Comparison of ENCODE assay signal across 9 cellular contexts in the genomic region with DNA sequence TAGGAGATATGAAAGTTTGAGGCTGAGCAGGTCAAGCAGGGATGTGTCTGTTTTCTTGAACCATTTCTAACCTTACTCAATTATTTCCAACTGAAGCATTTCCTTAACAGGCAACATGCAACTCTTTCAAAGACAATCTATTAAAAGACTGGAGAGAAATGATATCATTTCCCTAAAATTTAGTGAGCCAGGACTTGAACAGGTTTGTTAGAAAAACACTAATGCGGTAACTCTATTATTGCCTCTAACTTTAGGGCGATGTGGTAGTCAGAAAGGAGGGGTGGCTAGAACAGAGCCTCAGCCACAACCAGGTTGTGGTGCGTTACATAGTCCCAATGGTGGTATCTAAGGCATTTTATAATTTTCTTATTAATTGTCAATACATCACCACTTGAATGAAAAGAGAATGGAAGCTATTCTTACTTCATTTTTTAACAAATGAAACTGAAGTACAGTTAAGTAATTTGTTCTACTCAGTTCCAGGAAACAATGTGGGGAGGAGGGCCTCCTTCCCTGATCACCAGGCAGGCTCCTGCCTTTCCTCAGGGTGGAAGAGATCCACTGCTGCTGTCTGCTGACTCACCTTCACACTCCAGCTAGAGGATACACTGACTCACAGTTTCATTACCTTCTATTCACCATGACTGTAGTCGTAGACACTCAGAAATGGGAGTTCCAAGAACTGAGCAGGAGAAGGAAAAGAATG. TPM values are rescaled to one million over a fixed set of nuclear protein-coding genes. Genes with fewer than 3 reads are reported as not detected.
DNase-seq lines count a peak whose midpoint lies in the region; ATAC-seq, FAIRE-seq and TF ChIP-seq lines count a peak whose summit lies in the region.
"Had no signal": no experiment of that assay in that cellular context is flagged by ENCODE, and none has a peak within 500 bp of the region (broad histone marks: within the 10 kb centered on the region; RNA-seq: fewer than 3 reads in every experiment).

No MANE protein-coding gene starts in this region.

- peak in 1 of 2 donors; percentile 30 for TF ChIP-seq EP300 in tibial nerve (IDR thresholded peaks at IDR 0.05)

- DNase-seq in NOMO-1 treated with DMSO at 0.1 percent for 48 hours (lab: John Stamatoyannopoulos, UW; ENCODE audit: unreplicated experiment) (peak; percentile 58), NOMO-1 treated with dmso at 0.1 percent for 144 hours (lab: John Stamatoyannopoulos, UW; ENCODE audit: unreplicated experiment) (no peak), RKO (ENCODE audit: low spot score) (peak; percentile 92), epithelial cell of proximal tubule (ENCODE audit: low read depth) (peak; percentile 85), psoas muscle (peak in 1 of 2 donors; percentile 37), GM19239 (ENCODE audit: insufficient read length, low spot score) (no peak), tibial nerve (ENCODE audit: low spot score in 2 of 2) (no peak)

- no peak for TF ChIP-seq CTCF in epithelial cell of proximal tubule (conservative IDR thresholded peaks at IDR 0.05; ENCODE audit: low read depth, low read length)
- TF ChIP-seq CTCF in psoas muscle (IDR thresholded peaks at IDR 0.05) = no peak
- no peak for TF ChIP-seq CTCF in tibial nerve (IDR thresholded peaks at IDR 0.05)

- H3K27me3 ChIP-seq in psoas muscle (ENCODE audit: insufficient read depth in 3 of 3, low read length in 2 of 3) (no peaks in the 10 kb centered on the region), tibial nerve (no peaks in the 10 kb centered on the region)

- no peak for FAIRE-seq in GM19239 (lab: Jason Lieb, UNC)

- peak overlapping the region; percentile 13 for H3K27ac ChIP-seq in psoas muscle
- peak overlapping the region in 2 of 4 donors; percentile 57 to 73 for H3K27ac ChIP-seq in tibial nerve
- H3K27ac ChIP-seq: VCaP had no signal

- peaks cover 43% of the 10 kb centered on the region for H3K4me1 ChIP-seq in psoas muscle
- peaks cover 0 to 62% (median 18%) of the 10 kb centered on the region in 4 donors for H3K4me1 ChIP-seq in tibial nerve

- WGBS in psoas muscle, 3 donors = 67 to 73% (median 72%) methylated on average over 4 of the region's 4 CpGs
- 62 to 66% methylated on average over 4 of the region's 4 CpGs for whole genome bisulfite sequencing in tibial nerve, 2 donors

- ATAC-seq in psoas muscle (peak; percentile 88 to 96 (median 90)), GM21576 (IDR thresholded peaks at IDR 0.05; ENCODE audit: unreplicated experiment) (no peak)

- H3K9me3 ChIP-seq in psoas muscle (no peaks in the 10 kb centered on the region), tibial nerve (no peaks in the 10 kb centered on the region)

- TF ChIP-seq POLR2A in tibial nerve (IDR thresholded peaks at IDR 0.05) = no peak

- H3K36me3 ChIP-seq in psoas muscle (ENCODE audit: insufficient read depth in 1 of 2, low read depth in 1 of 2) (no peaks in the 10 kb centered on the region), tibial nerve (no peaks in the 10 kb centered on the region)

- H3K4me3 ChIP-seq in epithelial cell of proximal tubule (ENCODE audit: low read depth, low read length) (peak overlapping the region; percentile 21), psoas muscle (no peak overlapping the region), tibial nerve (no peak overlapping the region)

- intact Hi-C loops in psoas muscle (cut with DNase I) = no loop called here

RNA-seq across cellular contexts. Expression of a gene that starts 22.8 kb away (rescaled TPM):
- total RNA-seq in epithelial cell of proximal tubule (126 and 403 TPM in 2 replicates), psoas muscle (10 to 100 TPM; 26.3 to 53.7 (median 38.2) TPM), tibial nerve (100 to 1,000 TPM in 1 of 4 donors, 10 to 100 TPM in 3; 55.7 to 147 (median 68.5) TPM)
- polyA plus RNA-seq in psoas muscle = 10 to 100 TPM in 2 of 3 donors, 1 to 10 TPM in 1; 10.0 to 13.8 (median 10.7) TPM

Comparison
In these comparisons a context has a peak if more than half of its experiments do, and no peak if none do; other contexts are left out.
1. DNase-seq: peak in NOMO-1 treated with DMSO at 0.1 percent for 48 hours (single experiment), RKO (single experiment) and epithelial cell of proximal tubule (single experiment); none in NOMO-1 treated with dmso at 0.1 percent for 144 hours (single experiment), GM19239 (single experiment) and tibial nerve (0 of 2).